ENCODE assay signal across 9 cellular contexts in the genomic region with DNA sequence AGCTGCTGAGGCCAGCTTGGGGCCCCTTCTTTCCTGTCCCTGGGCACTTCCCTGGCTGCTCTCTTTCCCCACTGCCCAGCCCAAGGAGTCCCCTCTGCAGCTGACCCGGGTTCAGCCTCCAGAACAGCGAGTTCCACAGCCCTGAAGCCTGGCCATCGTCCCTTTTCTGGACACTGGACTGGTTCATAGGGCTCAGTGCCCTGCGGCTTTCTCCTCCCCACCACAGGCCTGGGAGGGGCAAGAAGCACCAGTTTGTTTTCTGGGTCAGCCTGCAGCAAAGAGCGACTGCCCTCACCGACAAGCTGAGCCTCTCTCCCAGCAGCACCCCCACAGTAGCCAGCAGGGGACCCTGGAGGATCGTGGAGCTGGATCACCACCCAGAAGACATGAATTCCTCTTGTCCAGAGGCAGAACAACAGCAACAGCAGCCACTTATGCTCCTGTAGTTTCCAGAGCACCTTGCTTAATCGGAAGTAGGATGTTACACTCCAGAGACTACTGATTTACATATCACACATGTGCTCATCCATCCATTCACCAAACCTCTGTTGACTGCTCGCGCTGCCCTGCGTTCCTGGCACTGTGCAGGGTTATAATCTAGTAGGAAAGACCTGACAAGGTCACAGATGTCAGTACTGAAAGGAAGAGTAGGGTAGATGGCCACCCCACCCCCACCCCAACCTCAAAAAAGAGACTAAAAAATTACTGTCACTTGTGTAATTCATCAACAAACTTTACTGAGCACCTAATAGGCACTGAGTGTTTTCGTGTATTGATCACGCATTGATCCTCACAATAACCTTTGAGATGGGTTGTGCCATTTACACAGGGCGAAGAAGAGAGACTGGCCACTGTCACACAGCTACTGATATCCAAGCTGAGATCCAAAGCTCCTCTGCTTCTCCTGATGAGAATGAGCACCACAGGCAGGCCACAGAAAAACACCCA. TPM values are rescaled to one million over a fixed set of nuclear protein-coding genes. Genes with fewer than 3 reads are reported as not detected.
DNase-seq lines count a peak whose midpoint lies in the region; ATAC-seq, FAIRE-seq and TF ChIP-seq lines count a peak whose summit lies in the region.
"Had no signal": no experiment of that assay in that cellular context is flagged by ENCODE, and none has a peak within 500 bp of the region (broad histone marks: within the 10 kb centered on the region; RNA-seq: fewer than 3 reads in every experiment).

No MANE protein-coding gene starts in this region.

- H3K4me1 Mint-ChIP-seq in activated T-cell treated with anti-CD3 and anti-CD28 coated beads, Interleukin-2, amount 50 U/mL, for 24 hours (ENCODE audit: low read depth): peaks cover 61% of the 10 kb centered on the region
- H3K4me1 Mint-ChIP-seq in WTC11: peaks cover 18% of the 10 kb centered on the region

- H3K9me3 Mint-ChIP-seq in activated T-cell treated with anti-CD3 and anti-CD28 coated beads, Interleukin-2, amount 50 U/mL, for 24 hours: no peaks in the 10 kb centered on the region
- peaks cover 3% of the 10 kb centered on the region; the same call in 1 of the 2 replicates for H3K9me3 Mint-ChIP-seq in WTC11

- H3K27me3 ChIP-seq in pancreas: no peaks in the 10 kb centered on the region

- POLR2A ChIA-PET in WTC11 (lab: Charles Lee): interaction anchor here (0.6 to 2.0 kb wide), 5 partner anchors 24 to 118 kb away, joined by 3 to 8 read pairs (median 4); partner anchors contain the start of gene DDX6

- H3K36me3 ChIP-seq in pancreas: no peaks in the 10 kb centered on the region

- no peaks in the 10 kb centered on the region for H3K27me3 Mint-ChIP-seq in activated T-cell treated with anti-CD3 and anti-CD28 coated beads, Interleukin-2, amount 50 U/mL, for 24 hours
- H3K27me3 Mint-ChIP-seq in WTC11 (ENCODE audit: low read depth): no peaks in the 10 kb centered on the region; the same call in 1 of the 2 replicates

- H3K9me3 ChIP-seq in pancreas: no peaks in the 10 kb centered on the region

- peak overlapping the region in 2 of 4 donors; percentile 4 to 6 for H3K4me3 ChIP-seq in pancreas

- DNase-seq in activated T-cell treated with anti-CD3 and anti-CD28 coated beads, Interleukin-2, amount 50 U/mL, for 24 hours: no peak
- DNase-seq in activated T-cell treated with anti-CD3 and anti-CD28 coated beads for 4 hours: no peak
- DNase-seq in WTC11 (ENCODE audit: low spot score): peak; percentile 25
- DNase-seq in globus pallidus (ENCODE audit: low spot score): peak; percentile 63
- DNase-seq in pancreas: peak in 5 of 6 donors; percentile 38 to 68 (median 46)
- no peak for DNase-seq in NCI-H345 (lab: John Stamatoyannopoulos, UW)

- no peaks in the 10 kb centered on the region for H3K36me3 Mint-ChIP-seq in activated T-cell treated with anti-CD3 and anti-CD28 coated beads, Interleukin-2, amount 50 U/mL, for 24 hours (ENCODE audit: low read depth)
- no peaks in the 10 kb centered on the region for H3K36me3 Mint-ChIP-seq in WTC11

- no peak for FAIRE-seq in pancreas (lab: Jason Lieb, UNC)

- 27 to 28% methylated on average over 14 of the region's 14 CpGs for WGBS in pancreas, 2 donors

- CTCF ChIA-PET in WTC11 (lab: Charles Lee): interaction anchor here (0.6 to 3.4 kb wide), 11 partner anchors 13 to 211 kb away, joined by 3 to 13 read pairs (median 5); partner anchors contain the start of genes CXCR5 and DDX6

- peak overlapping the region; percentile 76 for H3K4me3 Mint-ChIP-seq in activated T-cell treated with anti-CD3 and anti-CD28 coated beads, Interleukin-2, amount 50 U/mL, for 24 hours
- peak overlapping the region; percentile 42 for H3K4me3 Mint-ChIP-seq in WTC11

- intact Hi-C loops in pancreas (cut with DNase I): no loop called here

- TF ChIP-seq CTCF in WTC11 (IDR thresholded peaks at IDR 0.05): no peak
- no peak for TF ChIP-seq CTCF in pancreas (IDR thresholded peaks at IDR 0.05)

- peak overlapping the region; percentile 90 to 92 (median 92) for H3K27ac ChIP-seq in pancreas

- H3K27ac Mint-ChIP-seq in activated T-cell treated with anti-CD3 and anti-CD28 coated beads, Interleukin-2, amount 50 U/mL, for 24 hours: peak overlapping the region; percentile 94
- peak overlapping the region; percentile 65; the same call in 1 of the 2 replicates for H3K27ac Mint-ChIP-seq in WTC11

- peaks cover 19 to 23% (median 21%) of the 10 kb centered on the region in 3 donors for H3K4me1 ChIP-seq in pancreas

- ATAC-seq in HG03097 (IDR thresholded peaks at IDR 0.05; ENCODE audit: low FRiP score, unreplicated experiment) (peak; percentile 63), WTC11 (peak; percentile 63), pancreas (peak; percentile 39 to 62 (median 58)), GM21526 (IDR thresholded peaks at IDR 0.05; ENCODE audit: low FRiP score, unreplicated experiment) (no peak)

TF ChIP-seq in WTC11, 78 proteins besides CTCF, POLR2A, EP300 and RAD21:
- no peak for TF ChIP-seq HMGA2 (CRISPR knock-in tag; IDR thresholded peaks at IDR 0.05)
- TF ChIP-seq, protein P1, sequence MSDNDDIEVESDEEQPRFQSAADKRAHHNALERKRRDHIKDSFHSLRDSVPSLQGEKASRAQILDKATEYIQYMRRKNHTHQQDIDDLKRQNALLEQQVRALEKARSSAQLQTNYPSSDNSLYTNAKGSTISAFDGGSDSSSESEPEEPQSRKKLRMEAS (CRISPR knock-in tag; IDR thresholded peaks at IDR 0.05): no peak
- no peak for TF ChIP-seq RORB (CRISPR knock-in tag; IDR thresholded peaks at IDR 0.05)
- TF ChIP-seq GTF2I (CRISPR knock-in tag; conservative IDR thresholded peaks at IDR 0.05): no peak
- no peak for TF ChIP-seq ZNF416 (CRISPR knock-in tag; IDR thresholded peaks at IDR 0.05)
- TF ChIP-seq OVOL2 (CRISPR knock-in tag; IDR thresholded peaks at IDR 0.05; ENCODE audit: borderline replicate concordance): no peak
- TF ChIP-seq TEAD1 (CRISPR knock-in tag; IDR thresholded peaks at IDR 0.05): no peak
- no peak for TF ChIP-seq NR3C1 (CRISPR knock-in tag; conservative IDR thresholded peaks at IDR 0.05; ENCODE audit: low read depth)

RNA-seq across cellular contexts. Expression of gene CXCR5, which starts 13.0 kb away (rescaled TPM):
- total RNA-seq in WTC11 (2021): 0.07 TPM in 1 of 3 replicates, not detected in the others
- under 1 TPM; 0.06 to 0.20 (median 0.12) TPM for total RNA-seq in pancreas
- under 1 TPM; 0.11 to 0.19 TPM for polyA plus RNA-seq in pancreas
- total RNA-seq: dermis microvascular lymphatic vessel endothelial cell had no signal

RNA-seq across cellular contexts. Expression of gene BCL9L, which starts 55.1 kb away (rescaled TPM):
- total RNA-seq in WTC11 (2021) (62.1 to 65.3 TPM (median 64.7 TPM) in 3 replicates), pancreas (10 to 100 TPM; 15.2 to 40.8 (median 23.3) TPM)
- 10 to 100 TPM in 1 of 2 donors, 1 to 10 TPM in 1; 6.5 to 31.4 TPM for polyA plus RNA-seq in pancreas

Comparison
In these comparisons a context has a peak if more than half of its experiments do, and no peak if none do; other contexts are left out.
1. DNase-seq: peak in WTC11 (single experiment), globus pallidus (single experiment) and pancreas (5 of 6); none in activated T-cell treated with anti-CD3 and anti-CD28 coated beads, Interleukin-2, amount 50 U/mL, for 24 hours (single experiment), activated T-cell treated with anti-CD3 and anti-CD28 coated beads for 4 hours (single experiment) and NCI-H345 (single experiment).